23 cellular contexts compared by ENCODE assay signal in genomic region chr16:50607051-50607431, GRCh38. TPM values are rescaled to one million over a fixed set of nuclear protein-coding genes. Genes with fewer than 3 reads are reported as not detected.
A peak's percentile ranks its signal among the peaks of the same experiment; 100 is the strongest.
DNase-seq lines count a peak whose midpoint lies in the region; ATAC-seq, FAIRE-seq and TF ChIP-seq lines count a peak whose summit lies in the region.
"Had no signal": no experiment of that assay in that cellular context is flagged by ENCODE, and none has a peak within 500 bp of the region (broad histone marks: within the 10 kb centered on the region; RNA-seq: fewer than 3 reads in every experiment).

No MANE protein-coding gene starts in this region.

- 79% methylated on average over 3 of the region's 3 CpGs for WGBS in sigmoid colon, 2 donors

- FAIRE-seq in endometrium (lab: Jason Lieb, UNC) = peak; percentile 89
- FAIRE-seq: A549, GM12878 had no signal

- TF ChIP-seq CTCF in ascending aorta (IDR thresholded peaks at IDR 0.05) (no peak), nephron (IDR thresholded peaks at IDR 0.05; ENCODE audit: unreplicated experiment in 3 of 3) (no peak), sigmoid colon (IDR thresholded peaks at IDR 0.05) (no peak)

- intact Hi-C loops in ascending aorta (cut with DNase I) = loop anchor here (2.0 kb wide), 1 partner anchor 136 kb away; the partner anchor contains the start of gene CYLD
- intact Hi-C loops in sigmoid colon (cut with DNase I) = no loop called here

- peak overlapping the region; percentile 10 to 97 (median 51) for H3K27ac Mint-ChIP-seq in nephron
- H3K27ac Mint-ChIP-seq: CD8-positive, alpha-beta T cell had no signal

- H3K27me3 ChIP-seq in ascending aorta = no peaks in the 10 kb centered on the region
- H3K27me3 ChIP-seq in sigmoid colon = no peaks in the 10 kb centered on the region

- no peak for TF ChIP-seq EP300 in sigmoid colon (IDR thresholded peaks at IDR 0.05)

- no peak for TF ChIP-seq POLR2A in sigmoid colon (IDR thresholded peaks at IDR 0.05)

- H3K27ac ChIP-seq in ascending aorta (peak overlapping the region; percentile 45 to 93), sigmoid colon (peak overlapping the region; percentile 89 to 94 (median 91))
- H3K27ac ChIP-seq: A549, RWPE1 had no signal

- peaks cover 7% of the 10 kb centered on the region for H3K27me3 Mint-ChIP-seq in nephron (ENCODE audit: low read depth)

- H3K4me1 ChIP-seq in ascending aorta (peaks cover 19 to 37% of the 10 kb centered on the region in 2 donors), sigmoid colon (peaks cover 0 to 100% (median 96%) of the 10 kb centered on the region in 4 donors)
- H3K4me1 ChIP-seq: A549 had no signal

- H3K36me3 ChIP-seq in ascending aorta = peaks cover 15 to 19% of the 10 kb centered on the region in 2 donors
- no peaks in the 10 kb centered on the region for H3K36me3 ChIP-seq in sigmoid colon

- ATAC-seq in GM21528 (IDR thresholded peaks at IDR 0.05; ENCODE audit: low FRiP score, unreplicated experiment) = no peak
- ATAC-seq in GM21576 (IDR thresholded peaks at IDR 0.05; ENCODE audit: unreplicated experiment) = no peak
- ATAC-seq: A549; CD8-positive, alpha-beta T cell; GM12878; HCT116 had no signal

- H3K4me3 Mint-ChIP-seq in nephron = no peak overlapping the region
- H3K4me3 Mint-ChIP-seq: CD8-positive, alpha-beta T cell had no signal

- H3K4me3 ChIP-seq in ascending aorta (no peak overlapping the region), sigmoid colon (no peak overlapping the region)
- H3K4me3 ChIP-seq: A549, GM12878 had no signal

- no peak for DNase-seq in ascending aorta (ENCODE audit: low spot score in 2 of 2)
- no peak for DNase-seq in sigmoid colon
- no peak for DNase-seq in stimulated activated naive CD4-positive, alpha-beta T cell treated with Interleukin-2 at 50 U/mL for 16 hours (lab: John Stamatoyannopoulos, UW)
- DNase-seq in AG08396 (ENCODE audit: low spot score) = no peak
- DNase-seq: CD8-positive, alpha-beta T cell; DMS 273 treated with DMSO at 0.1 percent for 48 hours; DMS79; EL; GDM1; NCI-H1048; NCI-H1417 treated with DMSO at 0.1 percent for 48 hours; NCI-H187 treated with DMSO at 0.1 percent for 48 hours; NCI-H2107; NCI-H526 treated with DMSO at 0.1 percent for 48 hours; SHP77 had no signal

- H3K9me3 ChIP-seq in ascending aorta (no peaks in the 10 kb centered on the region), sigmoid colon (no peaks in the 10 kb centered on the region)
- H3K9me3 ChIP-seq: A549 had no signal

- no peaks in the 10 kb centered on the region for H3K9me3 Mint-ChIP-seq in nephron
- H3K9me3 Mint-ChIP-seq: CD8-positive, alpha-beta T cell had no signal

- H3K4me1 Mint-ChIP-seq in nephron = peaks cover 83% of the 10 kb centered on the region

- no peaks in the 10 kb centered on the region for H3K36me3 Mint-ChIP-seq in nephron (ENCODE audit: low read depth)

RNA-seq across cellular contexts. Expression of gene NKD1, which starts 58.8 kb away (rescaled TPM):
- total RNA-seq in ascending aorta (33.2 TPM), sigmoid colon (10 to 100 TPM in 3 of 4 donors, 1 to 10 TPM in 1; 6.7 to 18.0 (median 11.5) TPM)
- 1 to 10 TPM in 2 of 3 donors, under 1 TPM in 1; under 0.01 to 2.8 (median 1.5) TPM for polyA plus RNA-seq in sigmoid colon
